In the genomic region with DNA sequence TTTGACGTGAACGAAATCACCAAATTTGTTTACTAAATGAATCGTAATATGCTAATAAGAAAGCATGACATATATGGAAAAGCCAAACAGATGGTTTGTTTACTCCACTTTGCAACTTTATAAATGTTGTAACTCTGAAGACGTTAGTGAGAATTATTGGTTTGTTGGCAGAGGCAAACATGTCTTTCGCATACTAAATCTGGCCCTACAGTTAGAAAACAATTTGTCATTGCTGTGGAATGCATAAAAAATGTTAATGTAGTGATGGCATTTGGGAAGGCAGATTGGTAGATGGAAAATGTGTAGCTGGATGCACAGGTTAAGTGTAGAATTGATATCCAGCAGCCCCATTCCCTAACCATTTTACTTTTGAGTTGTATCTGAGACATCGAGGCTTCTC, we compare ENCODE assay signal across 19 cellular contexts.
A peak's percentile ranks its signal among the peaks of the same experiment; 100 is the strongest.
DNase-seq lines count a peak whose midpoint lies in the region; ATAC-seq and TF ChIP-seq lines count a peak whose summit lies in the region.
"Had no signal": no experiment of that assay in that cellular context is flagged by ENCODE, and none has a peak within 500 bp of the region (broad histone marks: within the 10 kb centered on the region; RNA-seq: fewer than 3 reads in every experiment).

No MANE protein-coding gene starts in this region.

- no peaks in the 10 kb centered on the region for H3K36me3 ChIP-seq in uterus
- H3K36me3 ChIP-seq: right atrium auricular region, transverse colon had no signal

- DNase-seq in HFFc6, result peak; percentile 67
- DNase-seq in amniotic epithelial cell (ENCODE audit: low read depth), result peak; percentile 93
- DNase-seq in foreskin keratinocyte, result peak; percentile 75 to 82
- DNase-seq in uterus, result no peak
- DNase-seq in NCI-H1930 (lab: John Stamatoyannopoulos, UW), result no peak
- DNase-seq: activated effector memory CD4-positive, alpha-beta T cell treated with anti-CD3 and anti-CD28 coated beads, Interleukin-2, amount 50 U/mL, for 16 hours; CD8-positive, alpha-beta T cell; effector memory CD4-positive, alpha-beta T cell; glutamatergic neuron; nephron progenitor cell; stimulated activated CD4-positive, alpha-beta T cell treated with anti-CD3 and anti-CD28 coated beads, Interleukin-4, amount 100 ng/mL, for 4 hours; transverse colon had no signal

- ATAC-seq in foreskin keratinocyte (peak; percentile 59), GM21717 (IDR thresholded peaks at IDR 0.05; ENCODE audit: unreplicated experiment) (no peak), HG02884 (IDR thresholded peaks at IDR 0.05; ENCODE audit: unreplicated experiment) (no peak)
- ATAC-seq: CD8-positive, alpha-beta T cell; left lobe of liver had no signal

- peaks cover 37% of the 10 kb centered on the region for H3K4me1 Mint-ChIP-seq in HFFc6 (ENCODE audit: low read depth)
- H3K4me1 Mint-ChIP-seq: IgD-negative memory B cell had no signal

- H3K27ac ChIP-seq in foreskin keratinocyte, result peak overlapping the region; percentile 53
- H3K27ac ChIP-seq in uterus, result peak overlapping the region; percentile 40 to 55
- H3K27ac ChIP-seq: right atrium auricular region, transverse colon, VCaP had no signal

- no peak for TF ChIP-seq POLR2A in uterus (IDR thresholded peaks at IDR 0.05)

- no peak overlapping the region for H3K4me3 Mint-ChIP-seq in HFFc6
- H3K4me3 Mint-ChIP-seq: CD8-positive, alpha-beta T cell; IgD-negative memory B cell; nephron progenitor cell had no signal

- H3K9me3 Mint-ChIP-seq in HFFc6, result no peaks in the 10 kb centered on the region
- H3K9me3 Mint-ChIP-seq: brain; CD8-positive, alpha-beta T cell; nephron progenitor cell had no signal

- H3K27me3 ChIP-seq in foreskin keratinocyte (no peaks in the 10 kb centered on the region), uterus (no peaks in the 10 kb centered on the region)
- H3K27me3 ChIP-seq: right atrium auricular region, transverse colon had no signal

- no peaks in the 10 kb centered on the region for H3K9me3 ChIP-seq in uterus
- H3K9me3 ChIP-seq: right atrium auricular region, transverse colon had no signal

- peaks cover 53% of the 10 kb centered on the region for H3K36me3 Mint-ChIP-seq in HFFc6 (ENCODE audit: low read depth)
- H3K36me3 Mint-ChIP-seq: brain; CD8-positive, alpha-beta T cell; IgD-negative memory B cell had no signal

- H3K27ac Mint-ChIP-seq in HFFc6, result no peak overlapping the region
- H3K27ac Mint-ChIP-seq: brain; CD8-positive, alpha-beta T cell; IgD-negative memory B cell; nephron progenitor cell had no signal

- intact Hi-C loops in uterus (cut with DNase I; ENCODE audit: low total_unique reads), result no loop called here

- TF ChIP-seq CTCF in HFFc6 (IDR thresholded peaks at IDR 0.05) (no peak), foreskin keratinocyte (conservative IDR thresholded peaks at IDR 0.05) (no peak), uterus (IDR thresholded peaks at IDR 0.05) (no peak)

- H3K4me3 ChIP-seq in uterus, result no peak overlapping the region
- H3K4me3 ChIP-seq: right atrium auricular region, transverse colon had no signal

- H3K27me3 Mint-ChIP-seq in HFFc6 (ENCODE audit: insufficient read depth), result peaks cover 6% of the 10 kb centered on the region
- H3K27me3 Mint-ChIP-seq: IgD-negative memory B cell had no signal

- H3K4me1 ChIP-seq in foreskin keratinocyte (peaks cover 20% of the 10 kb centered on the region), uterus (no peaks in the 10 kb centered on the region)
- H3K4me1 ChIP-seq: right atrium auricular region, transverse colon had no signal

Comparison
In these comparisons a context has a peak if more than half of its experiments do, and no peak if none do; other contexts are left out.
1. DNase-seq: peak in HFFc6 (single experiment), amniotic epithelial cell (single experiment) and foreskin keratinocyte (2 of 2); none in uterus (0 of 2) and NCI-H1930 (0 of 2).